In genomic region chr3:50345586-50345985, GRCh38 we compare ENCODE assay signal across 8 cellular contexts. TPM values are rescaled to one million over a fixed set of nuclear protein-coding genes. Genes with fewer than 3 reads are reported as not detected.
DNase-seq lines count a peak whose midpoint lies in the region; ATAC-seq, FAIRE-seq and TF ChIP-seq lines count a peak whose summit lies in the region.

Gene ZMYND10, minus strand, starts transcription at chr3:50345732. Its CDS starts 153 bp downstream, at chr3:50345579.

- H4K20me1 ChIP-seq in OCI-LY1 (ENCODE audit: insufficient read depth, low read length): no peaks in the 10 kb centered on the region

- peaks cover 34% of the 10 kb centered on the region for H3K4me1 ChIP-seq in OCI-LY1 (ENCODE audit: insufficient read depth, low read length, severe bottlenecking)
- peaks cover 0 to 67% (median 36%) of the 10 kb centered on the region in 3 donors for H3K4me1 ChIP-seq in gastroesophageal sphincter
- peaks cover 33% of the 10 kb centered on the region for H3K4me1 ChIP-seq in parathyroid adenoma

- H3K27me3 ChIP-seq in OCI-LY1 (ENCODE audit: insufficient read depth, low read length) (no peaks in the 10 kb centered on the region), gastroesophageal sphincter (no peaks in the 10 kb centered on the region), parathyroid adenoma (ENCODE audit: control insufficient read depth, insufficient read depth, low read length) (no peaks in the 10 kb centered on the region)

- H3K36me3 ChIP-seq in OCI-LY1 (ENCODE audit: insufficient read depth, low read length) (peaks cover 18% of the 10 kb centered on the region; the same call in 1 of the 2 replicates), gastroesophageal sphincter (peaks cover 0 to 20% of the 10 kb centered on the region in 2 donors), parathyroid adenoma (ENCODE audit: control insufficient read depth, insufficient read depth, low read length) (no peaks in the 10 kb centered on the region)

- H3K79me2 ChIP-seq in OCI-LY1 (ENCODE audit: insufficient read depth, low read length) (no peaks in the 10 kb centered on the region), parathyroid adenoma (peaks cover 11% of the 10 kb centered on the region)

- TF ChIP-seq EP300 in gastroesophageal sphincter (IDR thresholded peaks at IDR 0.05): no peak

- H2AFZ ChIP-seq in OCI-LY1 (ENCODE audit: low read length) (no peak within 1 kb of the TSS), parathyroid adenoma (peak within 1 kb of the TSS; percentile 92)

- in situ Hi-C loops in GM13977 (cut with MboI; ENCODE audit: low pct_unique_long_range_greater_than_20kb, low sequenced_read_pairs, unreplicated experiment): loop anchor here (10.0 kb wide), 1 partner anchor 209 kb away; no protein-coding TSS in a partner anchor

- ATAC-seq in gastroesophageal sphincter (peak; percentile 48), GM18867 (IDR thresholded peaks at IDR 0.05; ENCODE audit: unreplicated experiment) (no peak), GM21786 (IDR thresholded peaks at IDR 0.05; ENCODE audit: unreplicated experiment) (no peak)

- DNase-seq in GM13977 (ENCODE audit: low spot score): peak; percentile 87
- peak; percentile 91 for DNase-seq in activated effector memory CD4-positive, alpha-beta T cell treated with anti-CD3 and anti-CD28 coated beads, Interleukin-2, amount 50 U/mL, for 16 hours
- DNase-seq in urothelium cell line (ENCODE audit: low spot score): peak; percentile 63

- no peaks in the 10 kb centered on the region for H3F3A ChIP-seq in OCI-LY1 (ENCODE audit: insufficient read depth, low read length)

- H3K9ac ChIP-seq in OCI-LY1 (ENCODE audit: low read length): peak within 1 kb of the TSS; percentile 55
- no peak within 1 kb of the TSS for H3K9ac ChIP-seq in parathyroid adenoma

- H3K9me3 ChIP-seq in OCI-LY1 (ENCODE audit: low read length): no peaks in the 10 kb centered on the region
- H3K9me3 ChIP-seq in gastroesophageal sphincter: no peaks in the 10 kb centered on the region
- no peaks in the 10 kb centered on the region for H3K9me3 ChIP-seq in parathyroid adenoma (ENCODE audit: control insufficient read depth, low read length)

- FAIRE-seq in urothelium cell line (lab: Jason Lieb, UNC): peak; percentile 27

- TF ChIP-seq CTCF in GM13977 (IDR thresholded peaks at IDR 0.05; ENCODE audit: extremely low read depth, insufficient read depth, missing control alignments) (no peak), OCI-LY1 (IDR thresholded peaks at IDR 0.05; ENCODE audit: low read length) (no peak), gastroesophageal sphincter (IDR thresholded peaks at IDR 0.05) (no peak), parathyroid adenoma (IDR thresholded peaks at IDR 0.05) (no peak)

- H3K9me2 ChIP-seq in OCI-LY1 (ENCODE audit: low read depth, low read length): no peaks in the 10 kb centered on the region

- no peak for TF ChIP-seq POLR2A in gastroesophageal sphincter (IDR thresholded peaks at IDR 0.05)

- H3K4me2 ChIP-seq in OCI-LY1 (ENCODE audit: low read length) (peak within 1 kb of the TSS; percentile 65), parathyroid adenoma (ENCODE audit: low read length) (peak within 1 kb of the TSS; percentile 98)

- WGBS in gastroesophageal sphincter (ENCODE audit: low coverage in 1 of 2), 2 donors: 0 to 10% methylated on average over 2 of the region's 35 CpGs

- no peak within 1 kb of the TSS for H3K27ac ChIP-seq in OCI-LY1 (ENCODE audit: low read depth, low read length, poor library complexity, severe bottlenecking)
- H3K27ac ChIP-seq in gastroesophageal sphincter: peak within 1 kb of the TSS in 1 of 4 donors; percentile 15
- no peak within 1 kb of the TSS for H3K27ac ChIP-seq in parathyroid adenoma

- peak within 1 kb of the TSS; percentile 46 for H3K4me3 ChIP-seq in OCI-LY1 (ENCODE audit: low read depth, low read length, poor library complexity, severe bottlenecking)
- H3K4me3 ChIP-seq in gastroesophageal sphincter: peak within 1 kb of the TSS in 1 of 2 donors; percentile 48
- H3K4me3 ChIP-seq in parathyroid adenoma (ENCODE audit: low read depth, low read length): peak within 1 kb of the TSS; percentile 64

RNA-seq across cellular contexts. Expression of gene ZMYND10, which starts in this region (rescaled TPM):
- total RNA-seq in gastroesophageal sphincter: under 1 TPM in 1 of 4 donors, not detected in 3; 0.54 TPM

Comparison
In these comparisons a context has a peak if more than half of its experiments do, and no peak if none do; other contexts are left out.
1. Peak in ATAC-seq in gastroesophageal sphincter; RNA of the gene not detected or under 1 TPM.